In genomic region chr4:4991541-4992099, GRCh38 we compare ENCODE assay signal across 1 cellular context.
TF ChIP-seq lines count a peak whose summit lies in the region.

No MANE protein-coding gene starts in this region.

TF ChIP-seq in K562, 482 proteins besides CTCF, POLR2A, EP300 and RAD21:
- TF ChIP-seq ARNT (IDR thresholded peaks at IDR 0.05): no peak
- no peak for TF ChIP-seq DLX4 (CRISPR knock-in tag; IDR thresholded peaks at IDR 0.05)
- no peak for TF ChIP-seq DIDO1 (tag; IDR thresholded peaks at IDR 0.05; ENCODE audit: low read depth)
- no peak for TF ChIP-seq CREBBP (IDR thresholded peaks at IDR 0.05; ENCODE audit: low read depth, low read length)
- no peak for TF ChIP-seq YY1 (IDR thresholded peaks at IDR 0.05; ENCODE audit: borderline replicate concordance in 1 of 3, control insufficient read depth in 1 of 3, extremely low read depth in 1 of 3, insufficient read depth in 3 of 3, insufficient read length in 1 of 3, insufficient replicate concordance in 2 of 3, low read depth in 1 of 3, low read length in 2 of 3)
TF ChIP-seq in K562: peak in this region for 0.
